ENCODE assay signal across 1 cellular context in genomic region chr10:11515596-11516418, GRCh38.
A peak's percentile ranks its signal among the peaks of the same experiment; 100 is the strongest.
TF ChIP-seq lines count a peak whose summit lies in the region.

No MANE protein-coding gene starts in this region.

TF ChIP-seq in K562, 482 proteins besides CTCF, POLR2A, EP300 and RAD21 (continued from another document):
- peak in 1 of 2 experiments; percentile 11 for TF ChIP-seq AFF1 (IDR thresholded peaks at IDR 0.05; ENCODE audit: low read depth in 1 of 2, partially characterized antibody in 2 of 2)
- no peak for TF ChIP-seq MYBL2 (IDR thresholded peaks at IDR 0.05; ENCODE audit: low read depth)
- TF ChIP-seq MYBL2 (CRISPR knock-in tag; IDR thresholded peaks at IDR 0.05; ENCODE audit: borderline replicate concordance), result no peak
- peak; percentile 94 for TF ChIP-seq SMC3 (conservative IDR thresholded peaks at IDR 0.05; ENCODE audit: insufficient read depth, low read depth, low read length)
- TF ChIP-seq HBP1 (CRISPR knock-in tag; IDR thresholded peaks at IDR 0.05), result no peak
- TF ChIP-seq BRD4 (IDR thresholded peaks at IDR 0.05), result no peak
- no peak for TF ChIP-seq FOXK1 (CRISPR knock-in tag; IDR thresholded peaks at IDR 0.05; ENCODE audit: borderline replicate concordance)
- TF ChIP-seq ZNF592 (IDR thresholded peaks at IDR 0.05), result 0 out of 2 replicates have a peak, but pooled peaks have one; percentile 7
- TF ChIP-seq JUND (IDR thresholded peaks at IDR 0.05; ENCODE audit: borderline replicate concordance, low read depth, low read length), result peak; percentile 21; the same call in 1 of the 2 replicates
- no peak for TF ChIP-seq JUND (tag; IDR thresholded peaks at IDR 0.05; ENCODE audit: borderline replicate concordance, low read depth, low read length)
- TF ChIP-seq STAG1 (CRISPR knock-in tag; IDR thresholded peaks at IDR 0.05; ENCODE audit: borderline replicate concordance), result peak; percentile 53; the same call in 1 of the 2 replicates
TF ChIP-seq in K562: peak in this region for 14.
